Comparison of ENCODE assay signal across 26 cellular contexts in the genomic region with DNA sequence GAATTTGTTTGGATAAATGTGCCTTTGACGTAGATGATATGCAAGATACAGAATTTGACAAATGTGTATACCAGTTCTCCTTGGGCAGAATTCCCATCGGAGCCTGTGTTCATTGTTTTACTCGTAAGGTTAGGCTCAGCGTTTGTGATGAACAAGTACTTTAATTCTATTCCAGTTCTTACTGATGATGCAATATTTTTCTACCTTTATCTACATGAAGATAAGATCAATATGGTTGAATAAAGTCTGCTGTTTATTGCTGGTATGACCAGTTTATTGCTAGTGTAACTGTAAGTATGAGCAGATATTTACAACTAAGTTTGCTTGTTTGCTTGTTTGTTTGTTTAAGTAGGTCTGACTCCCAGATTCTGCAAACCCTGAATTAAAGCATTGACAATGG.
"Had no signal": no experiment of that assay in that cellular context is flagged by ENCODE, and none has a peak within 500 bp of the region (broad histone marks: within the 10 kb centered on the region; RNA-seq: fewer than 3 reads in every experiment).

No MANE protein-coding gene starts in this region.

- H2AFZ ChIP-seq: neural progenitor cell, parathyroid adenoma had no signal

- ATAC-seq: natural killer cell; psoas muscle; right cardiac atrium; sciatic nerve; stimulated activated naive CD8-positive, alpha-beta T cell treated with anti-CD3 and anti-CD28 coated beads, Interleukin-15, amount 100 ng/mL, for 72 hours; stimulated activated naive CD8-positive, alpha-beta T cell treated with anti-CD3 and anti-CD28 coated beads, Interleukin-15, Interleukin-2, amounts not matched to agents 100 U/mL and 50 U/mL, for 24 hours had no signal

- DNase-seq: natural killer cell; occipital lobe; ovary; psoas muscle; spleen; stimulated activated CD4-positive, alpha-beta T cell treated with anti-CD3 and anti-CD28 coated beads, Interleukin-12 subunit alpha, Interleukin-12 subunit beta, amount 100 ng/mL, for 4 hours; stimulated activated CD4-positive, alpha-beta T cell treated with anti-CD3 and anti-CD28 coated beads, Interleukin-1b, Interleukin-23, amount 100 ng/mL, for 48 hours; stimulated activated CD4-positive, alpha-beta T cell treated with anti-CD3 and anti-CD28 coated beads, Interleukin-4, amount 100 ng/mL, for 1 hour; stimulated activated CD4-positive, alpha-beta T cell treated with anti-CD3 and anti-CD28 coated beads, Interleukin-4, amount 100 ng/mL, for 4 hours; stimulated activated CD8-positive, alpha-beta memory T cell treated with anti-CD3 and anti-CD28 coated beads, Interleukin-4, amount 100 ng/mL, for 48 hours; stimulated activated naive CD4-positive, alpha-beta T cell; stimulated activated naive CD8-positive, alpha-beta T cell treated with anti-CD3 and anti-CD28 coated beads, Interleukin-15, amount 100 ng/mL, for 72 hours; stimulated activated naive CD8-positive, alpha-beta T cell treated with anti-CD3 and anti-CD28 coated beads, Interleukin-15, Interleukin-2, amounts not matched to agents 100 U/mL and 50 U/mL, for 24 hours; substantia nigra; testis; tibial artery; transverse colon; upper lobe of right lung; uterus had no signal

- H3K36me3 ChIP-seq: neural progenitor cell, ovary, spleen, suprapubic skin, tibial artery, transverse colon, upper lobe of right lung, uterus had no signal

- H3K27ac ChIP-seq: neural progenitor cell, ovary, parathyroid adenoma, psoas muscle, skin epidermis, spleen, suprapubic skin, testis, tibial artery, transverse colon, upper lobe of right lung, uterus had no signal

- H3K4me3 ChIP-seq: neural progenitor cell, ovary, psoas muscle, skin epidermis, smooth muscle cell, spleen, suprapubic skin, testis, tibial artery, transverse colon, upper lobe of right lung, uterus had no signal

- H3K79me2 ChIP-seq: parathyroid adenoma had no signal

- H3K4me1 ChIP-seq: neural progenitor cell, parathyroid adenoma, psoas muscle, spleen, suprapubic skin, testis, tibial artery, transverse colon, upper lobe of right lung, uterus had no signal

- H3K9ac ChIP-seq: neural progenitor cell, parathyroid adenoma had no signal

- H3K9me3 ChIP-seq: ovary, testis, tibial artery, upper lobe of right lung, uterus had no signal

- H3K27me3 ChIP-seq: neural progenitor cell, ovary, spleen, suprapubic skin, testis, tibial artery, transverse colon, upper lobe of right lung, uterus had no signal

- H3K4me2 ChIP-seq: neural progenitor cell, smooth muscle cell had no signal
